13 cellular contexts compared by ENCODE assay signal in the genomic region with DNA sequence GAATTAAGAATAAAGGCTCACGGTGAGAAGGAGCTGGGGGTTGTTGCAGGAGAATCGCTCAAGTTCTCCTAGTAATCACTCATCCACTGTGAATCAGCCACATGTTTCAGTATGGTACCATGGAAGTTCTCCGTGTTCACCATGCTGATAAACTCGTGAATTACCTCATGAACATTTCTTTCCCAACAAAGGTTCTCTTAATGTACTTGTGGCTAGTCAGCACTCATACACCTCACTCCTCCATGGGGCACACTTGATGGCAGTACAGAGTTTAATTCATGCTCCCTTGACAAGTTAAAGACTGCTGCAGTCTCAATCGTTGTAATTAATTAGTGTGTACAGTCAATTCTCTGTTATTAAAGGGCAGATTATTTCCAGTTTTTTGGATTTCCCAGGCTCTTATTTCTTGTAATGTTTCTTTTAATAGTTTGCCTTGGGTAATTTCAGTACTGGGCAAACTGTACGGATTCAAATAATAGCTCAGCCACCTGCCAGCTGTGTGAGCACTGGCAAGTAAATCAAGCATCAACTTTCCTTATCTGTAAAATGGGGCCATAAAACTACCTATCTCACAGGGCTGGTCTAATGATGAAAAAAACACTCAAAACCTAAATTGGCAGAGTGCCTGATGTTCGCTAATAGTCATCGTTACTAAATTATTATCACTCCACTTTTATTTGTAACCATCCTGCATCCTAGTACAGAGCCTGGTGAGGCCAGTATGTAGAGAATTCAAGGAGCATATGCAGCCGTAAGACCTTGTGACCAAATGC.
"Had no signal": no experiment of that assay in that cellular context is flagged by ENCODE, and none has a peak within 500 bp of the region (broad histone marks: within the 10 kb centered on the region; RNA-seq: fewer than 3 reads in every experiment).

No MANE protein-coding gene starts in this region.

- H3K27ac ChIP-seq: coronary artery, transverse colon had no signal

- H3K9me3 ChIP-seq: prostate gland, transverse colon had no signal

- H3K4me3 ChIP-seq: coronary artery, prostate gland, transverse colon had no signal

- H3K27me3 ChIP-seq: transverse colon had no signal

- H3K4me1 ChIP-seq: prostate gland had no signal

- DNase-seq: activated CD4-positive, alpha-beta T cell treated with anti-CD3 and anti-CD28 coated beads for 48 hours; activated CD8-positive, alpha-beta memory T cell treated with anti-CD3 and anti-CD28 coated beads, Interleukin-2, amount 50 U/mL, for 48 hours; activated CD8-positive, alpha-beta T cell treated with anti-CD3 and anti-CD28 coated beads, Interleukin-2, amount 10 ng/mL, durations not matched to agents 7 days and 5 days; activated naive CD4-positive, alpha-beta T cell treated with Interleukin-2 at 50 U/mL for 16 hours; activated naive CD8-positive, alpha-beta T cell treated with anti-CD3 and anti-CD28 coated beads, Interleukin-2, amount 50 U/mL, for 24 hours; central memory CD4-positive, alpha-beta T cell; effector CD8-positive, alpha-beta T cell; left cardiac atrium; T-cell; transverse colon had no signal

- H3K36me3 ChIP-seq: prostate gland had no signal

- ATAC-seq: activated CD8-positive, alpha-beta T cell treated with anti-CD3 and anti-CD28 coated beads, Interleukin-2, amount 10 ng/mL, durations not matched to agents 7 days and 5 days; activated naive CD8-positive, alpha-beta T cell treated with anti-CD3 and anti-CD28 coated beads, Interleukin-2, amount 50 U/mL, for 24 hours; natural killer cell treated with Interleukin-12 subunit alpha and Interleukin-12 subunit beta and Interleukin-15 and Interleukin-18, amount 100 ng/mL, for 72 hours; T-cell had no signal
